In the genomic region with DNA sequence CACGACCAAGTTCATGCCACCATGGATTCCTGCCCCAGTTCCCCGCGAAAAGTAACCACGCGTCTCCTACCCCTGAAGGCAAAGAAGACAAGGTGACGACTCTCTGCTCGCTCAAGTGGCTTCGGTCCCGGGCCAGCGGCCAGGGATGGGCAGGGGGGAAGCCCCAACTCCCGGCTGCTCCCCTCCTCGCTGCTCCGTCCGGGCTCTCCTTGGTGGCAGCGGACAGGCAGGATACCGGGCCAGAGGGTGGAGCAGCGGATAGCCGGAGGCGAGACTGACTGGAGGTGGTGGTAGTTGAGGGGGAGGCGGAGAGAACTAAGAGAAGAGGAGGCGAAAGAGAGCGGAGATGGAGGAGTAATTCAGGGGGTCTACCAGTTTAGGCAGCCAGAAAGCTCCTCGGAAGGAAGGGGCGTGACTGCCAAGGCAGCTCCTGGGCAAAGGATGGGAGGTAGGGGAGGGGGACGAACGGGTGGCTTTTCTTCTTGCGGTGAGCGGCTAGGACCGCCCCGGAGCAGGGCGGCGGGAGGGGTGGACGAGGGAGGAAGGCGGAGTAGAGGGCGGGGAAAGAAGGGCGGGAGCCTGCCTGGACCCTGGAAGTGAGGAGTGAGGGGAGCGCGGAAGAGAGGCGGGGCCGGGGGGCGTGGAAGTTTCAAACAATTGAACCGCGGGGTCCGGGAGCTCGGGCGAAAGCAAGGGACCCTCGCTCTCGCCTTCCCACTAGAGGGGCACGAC, we compare ENCODE assay signal across 8 cellular contexts. TPM values are rescaled to one million over a fixed set of nuclear protein-coding genes. Genes with fewer than 3 reads are reported as not detected.
DNase-seq lines count a peak whose midpoint lies in the region; ATAC-seq, FAIRE-seq and TF ChIP-seq lines count a peak whose summit lies in the region.

A gene with protein sequence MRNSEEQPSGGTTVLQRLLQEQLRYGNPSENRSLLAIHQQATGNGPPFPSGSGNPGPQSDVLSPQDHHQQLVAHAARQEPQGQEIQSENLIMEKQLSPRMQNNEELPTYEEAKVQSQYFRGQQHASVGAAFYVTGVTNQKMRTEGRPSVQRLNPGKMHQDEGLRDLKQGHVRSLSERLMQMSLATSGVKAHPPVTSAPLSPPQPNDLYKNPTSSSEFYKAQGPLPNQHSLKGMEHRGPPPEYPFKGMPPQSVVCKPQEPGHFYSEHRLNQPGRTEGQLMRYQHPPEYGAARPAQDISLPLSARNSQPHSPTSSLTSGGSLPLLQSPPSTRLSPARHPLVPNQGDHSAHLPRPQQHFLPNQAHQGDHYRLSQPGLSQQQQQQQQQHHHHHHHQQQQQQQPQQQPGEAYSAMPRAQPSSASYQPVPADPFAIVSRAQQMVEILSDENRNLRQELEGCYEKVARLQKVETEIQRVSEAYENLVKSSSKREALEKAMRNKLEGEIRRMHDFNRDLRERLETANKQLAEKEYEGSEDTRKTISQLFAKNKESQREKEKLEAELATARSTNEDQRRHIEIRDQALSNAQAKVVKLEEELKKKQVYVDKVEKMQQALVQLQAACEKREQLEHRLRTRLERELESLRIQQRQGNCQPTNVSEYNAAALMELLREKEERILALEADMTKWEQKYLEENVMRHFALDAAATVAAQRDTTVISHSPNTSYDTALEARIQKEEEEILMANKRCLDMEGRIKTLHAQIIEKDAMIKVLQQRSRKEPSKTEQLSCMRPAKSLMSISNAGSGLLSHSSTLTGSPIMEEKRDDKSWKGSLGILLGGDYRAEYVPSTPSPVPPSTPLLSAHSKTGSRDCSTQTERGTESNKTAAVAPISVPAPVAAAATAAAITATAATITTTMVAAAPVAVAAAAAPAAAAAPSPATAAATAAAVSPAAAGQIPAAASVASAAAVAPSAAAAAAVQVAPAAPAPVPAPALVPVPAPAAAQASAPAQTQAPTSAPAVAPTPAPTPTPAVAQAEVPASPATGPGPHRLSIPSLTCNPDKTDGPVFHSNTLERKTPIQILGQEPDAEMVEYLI (minus strand): TSS at position 450 of the 732 bp plus-strand sequence. CDS start 17,705 bp downstream, outside the sequence.

- peak within 1 kb of the TSS; percentile 92 for H3K4me3 Mint-ChIP-seq in central memory CD8-positive, alpha-beta T cell

- peak within 1 kb of the TSS; percentile 55 for H3K9ac ChIP-seq in kidney (ENCODE audit: low read length in 2 of 2)

- H3K4me1 ChIP-seq in kidney (ENCODE audit: control insufficient read depth in 1 of 2, insufficient read depth in 1 of 2, low read depth in 1 of 2, low read length in 2 of 2), result peaks cover 0 to 3% of the 10 kb centered on the region in 2 donors

- H3K27ac Mint-ChIP-seq in central memory CD8-positive, alpha-beta T cell (ENCODE audit: low read depth), result peak within 1 kb of the TSS; percentile 66

- no peaks in the 10 kb centered on the region for H3K36me3 ChIP-seq in kidney (ENCODE audit: control insufficient read depth in 1 of 2, insufficient read depth in 2 of 2, low read length in 2 of 2)

- intact Hi-C loops in kidney (cut with DNase I), result no loop called here

- no peaks in the 10 kb centered on the region for H3K9me3 ChIP-seq in kidney (ENCODE audit: control insufficient read depth in 1 of 2, low read length in 2 of 2)

- FAIRE-seq in kidney (lab: Jason Lieb, UNC) (no peak), D721Med (lab: Jason Lieb, UNC) (no peak)

- H3K36me3 Mint-ChIP-seq in central memory CD8-positive, alpha-beta T cell (ENCODE audit: insufficient read depth), result peaks cover 5% of the 10 kb centered on the region

- ATAC-seq in HG02840 (IDR thresholded peaks at IDR 0.05; ENCODE audit: low FRiP score, unreplicated experiment), result peak; percentile 74
- peak; percentile 59 for ATAC-seq in central memory CD8-positive, alpha-beta T cell (replicated peaks; ENCODE audit: extremely low read depth, poor library complexity, severe bottlenecking)

- peaks cover 11% of the 10 kb centered on the region for H3K4me1 Mint-ChIP-seq in central memory CD8-positive, alpha-beta T cell

- TF ChIP-seq CTCF in GM13977 (IDR thresholded peaks at IDR 0.05; ENCODE audit: extremely low read depth, insufficient read depth, missing control alignments) (no peak), kidney (IDR thresholded peaks at IDR 0.05; ENCODE audit: borderline replicate concordance, extremely low read depth, insufficient read depth) (no peak), D721Med (IDR thresholded peaks at IDR 0.05; ENCODE audit: insufficient read depth, missing control alignments) (no peak)

- no peaks in the 10 kb centered on the region for H3K27me3 Mint-ChIP-seq in central memory CD8-positive, alpha-beta T cell

- DNase-seq in GM13977 (ENCODE audit: low spot score) (peak; percentile 51), NCI-H1694 treated with DMSO at 0.1 percent for 48 hours (lab: John Stamatoyannopoulos, UW) (peak; percentile 53), kidney (peak; percentile 91), D721Med (ENCODE audit: insufficient read length, low spot score) (no peak)
- peak; percentile 29 for DNase-seq in activated CD4-positive, CD25-positive, alpha-beta regulatory T cell treated with anti-CD3 and anti-CD28 coated beads, Interleukin-2, amount 50 U/mL, for 16 hours (ENCODE audit: low read depth, low spot score)
- DNase-seq in central memory CD8-positive, alpha-beta T cell (ENCODE audit: low spot score in 2 of 2), result peak; percentile 15 to 24
- DNase-seq in stimulated activated CD4-positive, alpha-beta T cell treated with anti-CD3 and anti-CD28 coated beads, Interleukin-12 subunit alpha, Interleukin-12 subunit beta, amount 100 ng/mL, for 48 hours (ENCODE audit: low read depth in 2 of 3, low spot score in 1 of 3), result peak; percentile 11 to 30 (median 27)

- in situ Hi-C loops in GM13977 (cut with MboI; ENCODE audit: low pct_unique_long_range_greater_than_20kb, low sequenced_read_pairs, unreplicated experiment), result no loop called here

- no peaks in the 10 kb centered on the region for H3K9me3 Mint-ChIP-seq in central memory CD8-positive, alpha-beta T cell

- H3K27ac ChIP-seq in kidney (ENCODE audit: low read depth in 2 of 2, low read length in 2 of 2), result peak within 1 kb of the TSS; percentile 51 to 72

- peak within 1 kb of the TSS; percentile 82 for H3K4me3 ChIP-seq in kidney (ENCODE audit: low read length in 2 of 2)

RNA-seq across cellular contexts. Expression of the gene that starts here (rescaled TPM):
- total RNA-seq in kidney, result 35.1 TPM
- polyA plus RNA-seq in kidney (ENCODE audit: insufficient read depth, low read depth, low replicate concordance), result 5.5 TPM
